Comparison of ENCODE assay signal across 1 cellular context in genomic region chr9:99051353-99051752, GRCh38.
TF ChIP-seq lines count a peak whose summit lies in the region.

No MANE protein-coding gene starts in this region.

TF ChIP-seq in K562, 482 proteins besides CTCF, POLR2A, EP300 and RAD21 (continued from another document):
- TF ChIP-seq ZBTB40 (IDR thresholded peaks at IDR 0.05) (peak; percentile 81), ZBTB40 (CRISPR knock-in tag; IDR thresholded peaks at IDR 0.05) (no peak), ZBTB8A (IDR thresholded peaks at IDR 0.05; ENCODE audit: partially characterized antibody) (no peak), MTA2 (IDR thresholded peaks at IDR 0.05; ENCODE audit: low read depth) (no peak), ZKSCAN8 (CRISPR knock-in tag; IDR thresholded peaks at IDR 0.05) (no peak), ETV1 (tag; conservative IDR thresholded peaks at IDR 0.05; ENCODE audit: low read depth) (no peak), ARID1B (IDR thresholded peaks at IDR 0.05) (0 out of 2 replicates have a peak, but pooled peaks have one; percentile 18), NCOA6 (IDR thresholded peaks at IDR 0.05) (no peak)
TF ChIP-seq in K562: peak in this region for 2.
